Comparison of ENCODE assay signal across 10 cellular contexts in the genomic region with DNA sequence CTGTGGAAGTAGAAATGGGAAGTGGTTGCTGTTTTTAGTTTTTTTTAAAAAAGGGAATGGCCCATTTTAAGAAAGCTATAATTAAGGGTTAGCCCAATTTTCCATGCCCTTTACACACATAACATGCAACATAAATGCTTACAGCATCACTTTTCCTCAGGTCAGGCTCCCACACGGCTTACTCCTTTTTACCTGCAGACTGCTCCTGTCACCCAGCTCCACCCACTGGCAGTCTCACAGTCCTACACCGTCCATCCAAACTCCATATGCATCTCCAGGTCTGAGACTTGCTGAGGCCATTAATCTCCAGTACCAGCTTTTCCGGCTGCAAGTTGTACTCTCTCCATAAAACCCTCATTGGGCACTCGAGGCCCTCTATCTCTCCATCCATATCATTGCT. TPM values are rescaled to one million over a fixed set of nuclear protein-coding genes. Genes with fewer than 3 reads are reported as not detected.
DNase-seq lines count a peak whose midpoint lies in the region; ATAC-seq and TF ChIP-seq lines count a peak whose summit lies in the region.
"Had no signal": no experiment of that assay in that cellular context is flagged by ENCODE, and none has a peak within 500 bp of the region (broad histone marks: within the 10 kb centered on the region; RNA-seq: fewer than 3 reads in every experiment).

No MANE protein-coding gene starts in this region.

- no peak overlapping the region for H3K4me2 ChIP-seq in OCI-LY7 (ENCODE audit: low read length)

- POLR2A ChIA-PET in OCI-LY7 (lab: Charles Lee) = no interaction called here

- no TSS peak for BruUV-seq in OCI-LY7 (replicated peaks; lab: Mats Ljungman, UMichigan)

- H3K9me2 ChIP-seq in OCI-LY7 (ENCODE audit: insufficient read depth, low read length) = no peaks in the 10 kb centered on the region

- no peaks in the 10 kb centered on the region for H4K20me1 ChIP-seq in OCI-LY7 (ENCODE audit: insufficient read depth, low read length)

- no peaks in the 10 kb centered on the region for H3K4me1 ChIP-seq in OCI-LY7 (ENCODE audit: insufficient read depth, low read length, poor library complexity, severe bottlenecking)
- H3K4me1 ChIP-seq: vagina had no signal

- CTCF ChIA-PET in OCI-LY7 (lab: Charles Lee; ENCODE audit: unreplicated experiment) = no interaction called here

- TF ChIP-seq CTCF in GM12872 (IDR thresholded peaks at IDR 0.05; ENCODE audit: insufficient read depth, low read depth, low read length) (peak; percentile 53; the same call in 2 of the 3 replicates), OCI-LY7 (conservative IDR thresholded peaks at IDR 0.05; ENCODE audit: low read length) (peak; percentile 63)

- H3K79me2 ChIP-seq in OCI-LY7 (ENCODE audit: insufficient read depth, low read depth, low read length) = no peaks in the 10 kb centered on the region

- H3K9me3 ChIP-seq in OCI-LY7 (ENCODE audit: low read length) = no peaks in the 10 kb centered on the region
- H3K9me3 ChIP-seq: vagina had no signal

- peak; percentile 57 for ATAC-seq in HG02798 (IDR thresholded peaks at IDR 0.05; ENCODE audit: poor library complexity, unreplicated experiment)
- ATAC-seq in left colon = peak; percentile 83
- ATAC-seq in HG02610 (IDR thresholded peaks at IDR 0.05; ENCODE audit: unreplicated experiment) = no peak

- H3K4me3 ChIP-seq in OCI-LY7 (ENCODE audit: low read depth, low read length, poor library complexity, severe bottlenecking) = no peak overlapping the region
- H3K4me3 ChIP-seq: vagina had no signal

- H3K36me3 ChIP-seq in OCI-LY7 (ENCODE audit: insufficient read depth, low read length) = no peaks in the 10 kb centered on the region
- H3K36me3 ChIP-seq: vagina had no signal

- no peak overlapping the region for H2AFZ ChIP-seq in OCI-LY7 (ENCODE audit: low read length)

- intact Hi-C loops in OCI-LY7 (cut with micrococcal nuclease; ENCODE audit: unreplicated experiment) = no loop called here
- intact Hi-C loops in left colon (cut with DNase I, micrococcal nuclease) = no loop called here

- no peak overlapping the region for H3K27ac ChIP-seq in OCI-LY7 (ENCODE audit: low read depth, low read length, poor library complexity, severe bottlenecking)
- H3K27ac ChIP-seq: vagina had no signal

- peak; percentile 10 for DNase-seq in OCI-LY7 (ENCODE audit: low spot score)
- DNase-seq in left colon = peak in 1 of 2 donors; percentile 28
- no peak for DNase-seq in amniotic stem cell (lab: John Stamatoyannopoulos, UW)
- no peak for DNase-seq in anterior cingulate cortex (lab: John Stamatoyannopoulos, UW)
- no peak for DNase-seq in dermis blood vessel endothelial cell

RNA-seq across cellular contexts. Expression of a gene that starts 19.7 kb away (rescaled TPM):
- total RNA-seq in OCI-LY7 (2014; rRNA removed; shearing (Covaris generic)) = not detected in 2 replicates
- total RNA-seq in OCI-LY7 (2022) (not detected in 2 replicates), left colon (not detected), dermis blood vessel endothelial cell (not detected in 2 replicates)
- total RNA-seq: T-helper 1 cell treated with Interleukin-12 subunit alpha and Interleukin-12 subunit beta and Interleukin-4 antibody, amounts not matched to agents 30 ng/mL and 1 ng/mL, for 36 hours; vagina had no signal

RNA-seq across cellular contexts. Expression of a gene that starts 38.3 kb away (rescaled TPM):
- not detected in 2 replicates for total RNA-seq in OCI-LY7 (2014; rRNA removed; shearing (Covaris generic))
- total RNA-seq in OCI-LY7 (2022) (not detected in 2 replicates), left colon (10 to 100 TPM; 14.3 to 31.9 TPM), dermis blood vessel endothelial cell (not detected in 2 replicates)
- total RNA-seq: T-helper 1 cell treated with Interleukin-12 subunit alpha and Interleukin-12 subunit beta and Interleukin-4 antibody, amounts not matched to agents 30 ng/mL and 1 ng/mL, for 36 hours; vagina had no signal

Comparison
In these comparisons a context has a peak if more than half of its experiments do, and no peak if none do; other contexts are left out.
1. RNA of a gene that starts 38.3 kb away (total RNA-seq): 14.3 to 31.9 TPM in left colon; not detected in OCI-LY7 and not detected in dermis blood vessel endothelial cell; every median in the first group is over 10 times any median in the second.